20 cellular contexts compared by ENCODE assay signal in the genomic region with DNA sequence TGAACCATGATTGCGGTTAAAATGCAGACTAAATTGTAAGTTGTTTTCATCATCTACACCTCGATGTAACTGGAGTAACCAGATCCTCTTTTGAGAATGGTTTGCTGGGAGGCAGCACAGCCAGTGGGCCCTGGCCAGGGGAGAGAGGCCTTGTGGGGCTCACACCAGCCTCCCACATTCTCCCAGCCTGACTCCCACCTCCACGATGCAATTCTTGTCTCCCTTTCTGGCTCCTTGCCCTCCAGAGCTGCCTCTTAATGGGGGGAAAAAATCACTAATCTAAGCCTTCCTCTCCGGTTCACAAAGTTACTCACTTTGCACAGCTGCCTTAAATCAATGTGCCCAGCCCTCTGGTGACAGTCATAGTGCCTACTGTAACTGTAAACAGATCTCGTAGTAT. TPM values are rescaled to one million over a fixed set of nuclear protein-coding genes. Genes with fewer than 3 reads are reported as not detected.
"Had no signal": no experiment of that assay in that cellular context is flagged by ENCODE, and none has a peak within 500 bp of the region (broad histone marks: within the 10 kb centered on the region; RNA-seq: fewer than 3 reads in every experiment).

No MANE protein-coding gene starts in this region.

- H3K27ac Mint-ChIP-seq: activated B cell treated with CpG ODN at 0.5 μM for 24 hours; activated CD8-positive, alpha-beta T cell treated with anti-CD3 and anti-CD28 coated beads for 36 hours; dendritic cell treated with granulocyte-macrophage colony-stimulating factor and Interleukin-4, amounts not matched to agents 40 ng/mL and 50 ng/mL, for 4 days; naive thymus-derived CD4-positive, alpha-beta T cell; stimulated activated naive CD8-positive, alpha-beta T cell treated with anti-CD3 and anti-CD28 coated beads, Interleukin-15, Interleukin-2, amounts not matched to agents 100 ng/mL and 50 ng/mL, for 24 hours had no signal

- ATAC-seq: activated CD8-positive, alpha-beta T cell treated with anti-CD3 and anti-CD28 coated beads for 36 hours; activated T-cell treated with anti-CD3 and anti-CD28 coated beads, Interleukin-2, amount 50 U/mL, for 4 hours; gastroesophageal sphincter; left lobe of liver; naive thymus-derived CD4-positive, alpha-beta T cell; right lobe of liver; upper lobe of right lung had no signal

- H3K27ac ChIP-seq: brain microvascular endothelial cell, gastroesophageal sphincter, right lobe of liver, upper lobe of right lung had no signal

- H3K4me3 ChIP-seq: gastroesophageal sphincter, right lobe of liver, upper lobe of right lung had no signal

- H3K36me3 ChIP-seq: brain microvascular endothelial cell, gastroesophageal sphincter, right lobe of liver, upper lobe of right lung had no signal

- H3K4me1 Mint-ChIP-seq: activated B cell treated with CpG ODN at 0.5 μM for 24 hours; naive thymus-derived CD4-positive, alpha-beta T cell had no signal

- H3K36me3 Mint-ChIP-seq: naive thymus-derived CD4-positive, alpha-beta T cell had no signal

- H3K27me3 Mint-ChIP-seq: stimulated activated naive CD8-positive, alpha-beta T cell treated with anti-CD3 and anti-CD28 coated beads, Interleukin-15, Interleukin-2, amounts not matched to agents 100 ng/mL and 50 ng/mL, for 24 hours had no signal

- DNase-seq: activated B cell treated with CpG ODN at 0.5 μM for 24 hours; activated CD4-positive, alpha-beta T cell treated with anti-CD3 and anti-CD28 coated beads for 48 hours; activated CD8-positive, alpha-beta T cell treated with anti-CD3 and anti-CD28 coated beads for 36 hours; activated effector memory CD4-positive, alpha-beta T cell treated with Interleukin-2 at 50 U/mL for 16 hours; activated naive CD4-positive, alpha-beta T cell treated with anti-CD3 and anti-CD28 coated beads, Interleukin-2, amount 50 U/mL, for 16 hours; activated T-cell treated with anti-CD3 and anti-CD28 coated beads, Interleukin-2, amount 50 U/mL, for 4 hours; amniotic stem cell; brain microvascular endothelial cell; effector memory CD4-positive, alpha-beta T cell; islet precursor cell; naive thymus-derived CD4-positive, alpha-beta T cell; right lobe of liver; SW 1271; upper lobe of right lung had no signal

- H3K9me3 Mint-ChIP-seq: activated B cell treated with CpG ODN at 0.5 μM for 24 hours; activated CD8-positive, alpha-beta T cell treated with anti-CD3 and anti-CD28 coated beads for 36 hours; activated T-cell treated with anti-CD3 and anti-CD28 coated beads, Interleukin-2, amount 50 U/mL, for 4 hours; dendritic cell treated with granulocyte-macrophage colony-stimulating factor and Interleukin-4, amounts not matched to agents 40 ng/mL and 50 ng/mL, for 4 days; naive thymus-derived CD4-positive, alpha-beta T cell; stimulated activated naive CD8-positive, alpha-beta T cell treated with anti-CD3 and anti-CD28 coated beads, Interleukin-15, Interleukin-2, amounts not matched to agents 100 ng/mL and 50 ng/mL, for 24 hours had no signal

- H3K9me3 ChIP-seq: gastroesophageal sphincter, right lobe of liver, upper lobe of right lung had no signal

- H3K4me1 ChIP-seq: gastroesophageal sphincter, right lobe of liver, upper lobe of right lung had no signal

- H3K4me3 Mint-ChIP-seq: activated B cell treated with CpG ODN at 0.5 μM for 24 hours; activated CD8-positive, alpha-beta T cell treated with anti-CD3 and anti-CD28 coated beads for 36 hours; activated T-cell treated with anti-CD3 and anti-CD28 coated beads, Interleukin-2, amount 50 U/mL, for 4 hours; dendritic cell treated with granulocyte-macrophage colony-stimulating factor and Interleukin-4, amounts not matched to agents 40 ng/mL and 50 ng/mL, for 4 days; naive thymus-derived CD4-positive, alpha-beta T cell; stimulated activated naive CD8-positive, alpha-beta T cell treated with anti-CD3 and anti-CD28 coated beads, Interleukin-15, Interleukin-2, amounts not matched to agents 100 ng/mL and 50 ng/mL, for 24 hours had no signal

- H3K27me3 ChIP-seq: brain microvascular endothelial cell, right lobe of liver, upper lobe of right lung had no signal

RNA-seq across cellular contexts. Expression of a gene that starts 17.9 kb away (rescaled TPM):
- total RNA-seq: activated B cell treated with CpG ODN at 0.5 μM for 24 hours; lung microvascular endothelial cell; T-helper 2 cell treated with Interferon-gamma antibody and Interleukin-4, amounts not matched to agents 100 ng/mL and 5 ng/mL, for 36 hours had no signal
- polyA plus RNA-seq: naive thymus-derived CD4-positive, alpha-beta T cell had no signal
